In the genomic region with DNA sequence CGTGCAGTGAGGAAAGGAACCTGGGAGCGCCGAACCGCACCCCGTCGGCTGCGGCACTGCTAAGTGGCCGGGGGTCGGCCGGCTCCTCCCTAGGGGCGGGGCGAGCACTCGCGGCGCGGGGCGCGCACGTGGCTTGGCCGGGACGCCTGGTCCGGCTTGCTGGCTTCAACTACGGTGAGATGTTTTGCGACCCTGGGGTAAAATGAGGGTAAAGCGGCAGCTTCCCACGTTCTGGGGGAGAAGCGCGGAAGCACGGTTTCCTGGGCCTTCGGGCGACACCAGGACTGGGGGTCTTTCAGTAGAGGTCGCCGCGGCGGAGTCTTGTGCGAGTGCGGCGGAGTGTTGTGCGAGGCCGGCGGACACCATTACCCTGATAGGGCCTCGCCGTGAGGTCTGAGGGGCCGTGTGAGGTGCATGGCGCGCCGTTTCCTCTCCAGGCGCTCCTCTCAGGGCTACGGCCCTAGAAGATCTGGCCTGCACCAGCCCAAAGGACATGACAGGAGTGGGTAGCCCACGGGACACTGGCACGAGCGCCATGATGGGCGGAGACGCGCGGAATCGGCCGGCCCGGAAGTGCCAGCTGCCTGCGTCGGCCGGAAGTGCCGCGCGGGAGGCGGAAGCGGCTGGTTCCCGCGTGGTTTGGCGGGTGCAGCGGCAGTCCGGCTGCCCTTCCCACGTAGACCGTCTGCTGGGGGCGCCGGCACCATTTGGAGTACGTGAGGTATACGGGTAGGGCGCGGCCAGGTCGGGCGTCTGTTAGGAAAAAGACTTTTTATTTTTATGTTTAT, we compare ENCODE assay signal across 8 cellular contexts. TPM values are rescaled to one million over a fixed set of nuclear protein-coding genes. Genes with fewer than 3 reads are reported as not detected.
DNase-seq lines count a peak whose midpoint lies in the region; ATAC-seq and TF ChIP-seq lines count a peak whose summit lies in the region.

TSS of gene PIGW (plus strand) at position 107 of the 788 bp plus-strand sequence. CDS start 2,115 bp downstream, outside the sequence.

- intact Hi-C loops in Caco-2 (cut with micrococcal nuclease; ENCODE audit: unreplicated experiment): loop anchor here (1.0 to 2.0 kb wide), 2 partner anchors 9 to 66 kb away; partner anchors contain the start of genes GGNBP2 and MRM1

- H2AFZ ChIP-seq in OCI-LY1 (ENCODE audit: low read length): no peak within 1 kb of the TSS

- no peaks in the 10 kb centered on the region for H4K20me1 ChIP-seq in OCI-LY1 (ENCODE audit: insufficient read depth, low read length)

- peak within 1 kb of the TSS; percentile 97 for H3K4me3 Mint-ChIP-seq in Caco-2 (ENCODE audit: unreplicated experiment)

- H3K4me1 Mint-ChIP-seq in Caco-2 (ENCODE audit: low read depth, unreplicated experiment): peaks cover 13% of the 10 kb centered on the region

- H3K9me2 ChIP-seq in OCI-LY1 (ENCODE audit: low read depth, low read length): no peaks in the 10 kb centered on the region

- no peaks in the 10 kb centered on the region for H3F3A ChIP-seq in OCI-LY1 (ENCODE audit: insufficient read depth, low read length)

- in situ Hi-C loops in endometrial microvascular endothelial cells (cut with HindIII; ENCODE audit: inconsistent ontology term, low pct_unique_long_range_greater_than_20kb, low sequenced_read_pairs): no loop called here

- H3K9me3 Mint-ChIP-seq in Caco-2 (ENCODE audit: unreplicated experiment): no peaks in the 10 kb centered on the region

- H3K27ac ChIP-seq in HUES64 (ENCODE audit: low read depth, low read length): peak within 1 kb of the TSS; percentile 98
- peak within 1 kb of the TSS; percentile 85 for H3K27ac ChIP-seq in OCI-LY1 (ENCODE audit: low read depth, low read length, poor library complexity, severe bottlenecking)

- DNase-seq in Caco-2 (peak; percentile 95 to 96), midbrain (lab: John Stamatoyannopoulos, UW) (peak; percentile 87)
- DNase-seq in activated CD8-positive, alpha-beta memory T cell treated with anti-CD3 and anti-CD28 coated beads, Interleukin-2, amount 50 U/mL, for 24 hours (ENCODE audit: extremely low read depth): peak; percentile 65
- DNase-seq in stimulated activated CD8-positive, alpha-beta memory T cell treated with anti-CD3 and anti-CD28 coated beads, Interleukin-15, amount 100 ng/mL, for 48 hours (ENCODE audit: low read depth in 2 of 2): peak; percentile 86 to 87

- H3K36me3 ChIP-seq in Caco-2 (ENCODE audit: control insufficient read depth, insufficient read depth, low read length) (0 out of 2 replicates have a peak, but pooled peaks cover 2% of the 10 kb centered on the region), HUES64 (ENCODE audit: insufficient read depth, low read length) (peaks cover 58% of the 10 kb centered on the region), OCI-LY1 (ENCODE audit: insufficient read depth, low read length) (peaks cover 63% of the 10 kb centered on the region)

- peak in 1 of 2 experiments; percentile 17 for TF ChIP-seq CTCF in Caco-2 (IDR thresholded peaks at IDR 0.05; ENCODE audit: insufficient read depth in 1 of 2, low read depth in 1 of 2, low read length in 1 of 2, severe bottlenecking in 1 of 2, unreplicated experiment in 1 of 2)
- TF ChIP-seq CTCF in OCI-LY1 (IDR thresholded peaks at IDR 0.05; ENCODE audit: low read length): no peak

- H3K4me3 ChIP-seq in Caco-2 (ENCODE audit: low read depth, low read length) (peak within 1 kb of the TSS; percentile 79), HUES64 (ENCODE audit: low read length) (peak within 1 kb of the TSS; percentile 94), OCI-LY1 (ENCODE audit: low read depth, low read length, poor library complexity, severe bottlenecking) (peak within 1 kb of the TSS; percentile 94)

- H3K27ac Mint-ChIP-seq in Caco-2 (ENCODE audit: unreplicated experiment): peak within 1 kb of the TSS; percentile 99

- POLR2A ChIA-PET in Caco-2 (lab: Charles Lee): interaction anchor here (0.5 to 3.2 kb wide), 7 partner anchors 9 to 591 kb away, joined by 4 to 19 read pairs (median 9); partner anchors contain the start of genes GGNBP2 and MRM1

- H3K4me2 ChIP-seq in OCI-LY1 (ENCODE audit: low read length): peak within 1 kb of the TSS; percentile 83

- no TSS peak for BruUV-seq in Caco-2 (replicated peaks; lab: Mats Ljungman, UMichigan)

- CTCF ChIA-PET in Caco-2 (lab: Charles Lee): interaction anchor here (0.6 to 2.5 kb wide), 8 partner anchors 9 to 562 kb away, joined by 3 to 16 read pairs (median 5); partner anchors contain the start of genes GGNBP2 and MRM1

- ATAC-seq in GM21390 (IDR thresholded peaks at IDR 0.05; ENCODE audit: unreplicated experiment): peak; percentile 78

- H3K27me3 ChIP-seq in Caco-2 (replicated peaks; ENCODE audit: control insufficient read depth, insufficient read depth, low read length) (no peaks in the 10 kb centered on the region), HUES64 (ENCODE audit: insufficient read depth, low read length) (no peaks in the 10 kb centered on the region), OCI-LY1 (ENCODE audit: insufficient read depth, low read length) (no peaks in the 10 kb centered on the region)

- H3K27me3 Mint-ChIP-seq in Caco-2 (ENCODE audit: insufficient read depth, unreplicated experiment): no peaks in the 10 kb centered on the region

- H3K9me3 ChIP-seq in Caco-2 (no peaks in the 10 kb centered on the region), HUES64 (ENCODE audit: insufficient read depth, low read depth, low read length) (no peaks in the 10 kb centered on the region), OCI-LY1 (ENCODE audit: low read length) (no peaks in the 10 kb centered on the region)

- peaks cover 77% of the 10 kb centered on the region for H3K36me3 Mint-ChIP-seq in Caco-2 (ENCODE audit: insufficient read depth, unreplicated experiment)

- H3K79me2 ChIP-seq in OCI-LY1 (ENCODE audit: insufficient read depth, low read length): peaks cover 5% of the 10 kb centered on the region; the same call in 1 of the 2 replicates

- under 1% methylated on average over 82 of the region's 82 CpGs for WGBS in HUES64

- peaks cover 10% of the 10 kb centered on the region for H3K4me1 ChIP-seq in Caco-2
- H3K4me1 ChIP-seq in HUES64 (ENCODE audit: insufficient read depth, low read length): peaks cover 5% of the 10 kb centered on the region
- peaks cover 18% of the 10 kb centered on the region for H3K4me1 ChIP-seq in OCI-LY1 (ENCODE audit: insufficient read depth, low read length, severe bottlenecking)

- H3K9ac ChIP-seq in HUES64 (ENCODE audit: low read depth, low read length) (peak within 1 kb of the TSS; percentile 98), OCI-LY1 (ENCODE audit: low read length) (peak within 1 kb of the TSS; percentile 99)

RNA-seq across cellular contexts. Expression of gene PIGW, which starts in this region (rescaled TPM):
- total RNA-seq in Caco-2 (2022): 30.9 and 33.6 TPM in 2 replicates
- 25.7 TPM for polyA plus RNA-seq in HUES64 (2013, experiment 1 of 2)
- 18.4 TPM for polyA plus RNA-seq in HUES64 (2013, experiment 2 of 2)
- 32.1 TPM for total RNA-seq in endometrial microvascular endothelial cells (ENCODE audit: inconsistent ontology term)

Comparison
In these comparisons a context has a peak if more than half of its experiments do, and no peak if none do; other contexts are left out.
1. Peak in every context shown above with its lines: DNase-seq, ATAC-seq, H3K4me3 ChIP-seq and H3K27ac ChIP-seq.